Comparison of ENCODE assay signal across 8 cellular contexts in the genomic region with DNA sequence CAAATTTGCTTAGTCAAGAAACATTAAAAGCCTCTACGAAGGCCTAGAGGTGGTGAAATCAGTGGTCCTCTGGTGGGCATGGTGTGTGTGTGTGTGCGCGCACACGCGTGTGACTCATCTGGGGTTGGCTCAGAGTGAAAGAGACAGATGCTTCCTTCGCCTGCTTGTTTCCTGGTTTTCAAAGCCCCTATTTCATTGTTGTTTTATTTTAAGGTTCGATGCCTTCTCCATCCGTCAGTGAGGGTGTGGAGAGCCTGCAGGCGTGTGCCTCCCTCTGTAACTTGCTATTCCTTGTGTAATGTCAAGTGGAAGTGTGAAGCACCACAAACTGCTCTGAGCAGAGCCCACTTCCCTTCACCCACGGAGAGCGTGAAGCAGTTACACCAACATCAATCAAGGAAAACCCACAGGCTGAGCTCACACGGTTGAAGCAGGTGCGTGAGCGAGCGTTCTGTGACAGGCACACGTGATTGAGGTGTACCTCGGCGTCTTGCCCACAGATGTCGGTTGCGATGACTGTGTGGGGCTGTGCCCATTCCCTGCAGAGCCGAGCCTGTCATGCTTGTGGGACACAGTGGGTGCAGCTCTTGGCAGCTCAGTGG.
DNase-seq lines count a peak whose midpoint lies in the region; ATAC-seq, FAIRE-seq and TF ChIP-seq lines count a peak whose summit lies in the region.

No MANE protein-coding gene starts in this region.

- no peak for FAIRE-seq in astrocyte (lab: Jason Lieb, UNC)

- peaks cover 12% of the 10 kb centered on the region for H3K4me1 Mint-ChIP-seq in astrocyte (ENCODE audit: low read depth, unreplicated experiment)

- no peak for TF ChIP-seq CTCF in GM12864 (IDR thresholded peaks at IDR 0.05; ENCODE audit: low read depth, low read length, missing control alignments)
- TF ChIP-seq CTCF in astrocyte (IDR thresholded peaks at IDR 0.05; ENCODE audit: insufficient read depth, low read depth, low read length) = no peak

- H4K20me1 ChIP-seq in astrocyte (ENCODE audit: insufficient read depth, low read length) = no peaks in the 10 kb centered on the region

- H3K9me3 ChIP-seq in astrocyte (ENCODE audit: insufficient read depth, low read depth, low read length) = no peaks in the 10 kb centered on the region

- H3K4me3 ChIP-seq in GM12864 (ENCODE audit: low read depth, low read length) (no peak overlapping the region; the same call in 1 of the 2 replicates), astrocyte (ENCODE audit: insufficient read depth, low read depth, low read length) (no peak overlapping the region)

- H3K27me3 Mint-ChIP-seq in astrocyte (ENCODE audit: low read depth, unreplicated experiment) = no peaks in the 10 kb centered on the region

- no peak overlapping the region for H3K4me3 Mint-ChIP-seq in astrocyte (ENCODE audit: unreplicated experiment)

- peak; percentile 64 for ATAC-seq in GM21619 (IDR thresholded peaks at IDR 0.05; ENCODE audit: unreplicated experiment)

- no peaks in the 10 kb centered on the region for H3K4me1 ChIP-seq in astrocyte (ENCODE audit: insufficient read depth, low read length)

- no peak overlapping the region for H3K4me2 ChIP-seq in astrocyte (ENCODE audit: low read length)

- no peak overlapping the region for H2AFZ ChIP-seq in astrocyte (ENCODE audit: low read depth, low read length)

- H3K27ac Mint-ChIP-seq in astrocyte (ENCODE audit: unreplicated experiment) = peak overlapping the region; percentile 44

- DNase-seq in GM12864 (ENCODE audit: low read depth) = peak; percentile 40
- peak; percentile 34 for DNase-seq in NCI-H446 treated with DMSO at 0.1 percent for 48 hours (lab: John Stamatoyannopoulos, UW)
- no peak for DNase-seq in astrocyte (ENCODE audit: low read depth)
- DNase-seq in stimulated activated CD4-positive, alpha-beta T cell treated with anti-CD3 and anti-CD28 coated beads, Interleukin-4, amount 100 ng/mL, for 24 hours = peak; percentile 22
- DNase-seq in NCI-H2171 (lab: John Stamatoyannopoulos, UW) = no peak
- DNase-seq in middle frontal gyrus (ENCODE audit: extremely low spot score, low spot score) = no peak
- no peak for DNase-seq in foreskin melanocyte

- no peaks in the 10 kb centered on the region for H3K79me2 ChIP-seq in astrocyte (ENCODE audit: insufficient read depth, low read length)

- H3K27ac ChIP-seq in astrocyte (ENCODE audit: low read depth, low read length) = no peak overlapping the region

- H3K36me3 ChIP-seq in astrocyte (ENCODE audit: insufficient read depth, low read length) = no peaks in the 10 kb centered on the region

- H3K9ac ChIP-seq in astrocyte (ENCODE audit: low read length) = no peak overlapping the region

- H3K9me3 Mint-ChIP-seq in astrocyte (ENCODE audit: unreplicated experiment) = no peaks in the 10 kb centered on the region

- peaks cover 18% of the 10 kb centered on the region for H3K36me3 Mint-ChIP-seq in astrocyte (ENCODE audit: low read depth, unreplicated experiment)

- H3K27me3 ChIP-seq in astrocyte (ENCODE audit: insufficient read depth, low read length) = no peaks in the 10 kb centered on the region

Comparison
In these comparisons a context has a peak if more than half of its experiments do, and no peak if none do; other contexts are left out.
1. DNase-seq: peak in GM12864 (single experiment), NCI-H446 treated with DMSO at 0.1 percent for 48 hours (single experiment) and stimulated activated CD4-positive, alpha-beta T cell treated with anti-CD3 and anti-CD28 coated beads, Interleukin-4, amount 100 ng/mL, for 24 hours (single experiment); none in astrocyte (single experiment), NCI-H2171 (single experiment), middle frontal gyrus (single experiment) and foreskin melanocyte (single experiment).